17 cellular contexts compared by ENCODE assay signal in genomic region chrX:64195862-64196261, GRCh38. TPM values are rescaled to one million over a fixed set of nuclear protein-coding genes. Genes with fewer than 3 reads are reported as not detected.
DNase-seq lines count a peak whose midpoint lies in the region; FAIRE-seq and TF ChIP-seq lines count a peak whose summit lies in the region.
"Had no signal": no experiment of that assay in that cellular context is flagged by ENCODE, and none has a peak within 500 bp of the region (broad histone marks: within the 10 kb centered on the region; RNA-seq: fewer than 3 reads in every experiment).

No MANE protein-coding gene starts in this region.

- no peaks in the 10 kb centered on the region for H4K20me1 ChIP-seq in H9 (ENCODE audit: control insufficient read depth, insufficient read depth, insufficient read length)
- peaks cover 0 to 3% of the 10 kb centered on the region in 2 experiments for H4K20me1 ChIP-seq in H1 (replicated peaks in 1 of 2; ENCODE audit: control insufficient read depth in 1 of 2, insufficient read depth in 2 of 2, low read length in 2 of 2)

- FAIRE-seq in GM19239 (lab: Jason Lieb, UNC) = peak; percentile 66
- peak; percentile 93 for FAIRE-seq in H1 (lab: Jason Lieb, UNC)
- FAIRE-seq: GM12878 had no signal

- POLR2A ChIA-PET in H1 (lab: Charles Lee; ENCODE audit: partially characterized antibody) (no interaction called here), HEK293T (lab: Yijun Ruan, JAX) (no interaction called here)

- no peak overlapping the region for H3K4me3 ChIP-seq in H1 (ENCODE audit: extremely low read depth in 1 of 4, insufficient read depth in 2 of 4, low read depth in 3 of 4, low read length in 4 of 4)
- H3K4me3 ChIP-seq in WERI-Rb-1 (ENCODE audit: low read depth, low read length) = no peak overlapping the region
- H3K4me3 ChIP-seq: BLaER1 treated with 17β-estradiol and CSF1 and Interleukin-3, amounts not matched to agents 10 nM and 100 nM; GM12878; GM23248; HAP-1 had no signal

- H3K36me3 ChIP-seq in H1 (ENCODE audit: control insufficient read depth in 2 of 4, insufficient read depth in 4 of 4, low read length in 3 of 4) = peaks cover 0 to 7% (median under 1%) of the 10 kb centered on the region in 4 experiments; a peak in 3 of 8 replicates
- H3K36me3 ChIP-seq in WERI-Rb-1 = peaks cover 9% of the 10 kb centered on the region; the same call in 1 of the 2 replicates

- peaks cover 76 to 78% of the 10 kb centered on the region in 2 experiments for H3K9me3 Mint-ChIP-seq in H9
- H3K9me3 Mint-ChIP-seq: CD8-positive, alpha-beta T cell had no signal

- H2BK15ac ChIP-seq in H9 (ENCODE audit: low read depth, low read length) (no peak overlapping the region), H1 (ENCODE audit: low read length) (no peak overlapping the region)

- no peak overlapping the region for H3K14ac ChIP-seq in H9 (ENCODE audit: insufficient read depth, low read length)
- H3K14ac ChIP-seq in H1 (ENCODE audit: insufficient read length) = no peak overlapping the region

- H3K27me3 ChIP-seq in H9 (ENCODE audit: insufficient read depth, low read length) = no peaks in the 10 kb centered on the region
- H3K27me3 ChIP-seq in H1 (replicated peaks in 1 of 4; ENCODE audit: control insufficient read depth in 3 of 4, extremely low read depth in 1 of 4, insufficient read depth in 3 of 4, low read length in 3 of 4) = no peaks in the 10 kb centered on the region
- no peaks in the 10 kb centered on the region for H3K27me3 ChIP-seq in WERI-Rb-1 (ENCODE audit: insufficient read depth, low read depth, severe bottlenecking)

- no peaks in the 10 kb centered on the region; the same call in none of the 2 replicates for H3K27me3 Mint-ChIP-seq in H9 (ENCODE audit: low read depth)
- H3K27me3 Mint-ChIP-seq: B cell had no signal

- H3K18ac ChIP-seq in H9 (ENCODE audit: insufficient read length, low read depth, low read length) (no peak overlapping the region), H1 (ENCODE audit: extremely low read depth, low read length) (no peak overlapping the region)

- H4K5ac ChIP-seq in H9 (ENCODE audit: insufficient read length, low read depth, low read length) (no peak overlapping the region), H1 (ENCODE audit: insufficient read length, low read depth, low read length) (no peak overlapping the region)

- no peak overlapping the region for H3K4ac ChIP-seq in H9 (ENCODE audit: low read depth, low read length)
- no peak overlapping the region for H3K4ac ChIP-seq in H1 (replicated peaks; ENCODE audit: insufficient read length, low read depth, low read length)

- no peaks in the 10 kb centered on the region for H3K79me2 ChIP-seq in H9 (ENCODE audit: insufficient read depth, low read length)
- no peaks in the 10 kb centered on the region for H3K79me2 ChIP-seq in H1 (ENCODE audit: control insufficient read depth in 1 of 2, insufficient read depth in 2 of 2, low read length in 2 of 2)

- H3K4me3 Mint-ChIP-seq in H9 = no peak overlapping the region
- H3K4me3 Mint-ChIP-seq: B cell; CD8-positive, alpha-beta T cell had no signal

- H3K4me1 Mint-ChIP-seq in H9 = peaks cover 20 to 28% of the 10 kb centered on the region in 2 experiments

- H4K8ac ChIP-seq in H9 (replicated peaks; ENCODE audit: insufficient read length, low read depth, low read length) (no peak overlapping the region), H1 (ENCODE audit: extremely low read depth, insufficient read depth, low read length) (no peak overlapping the region; the same call in 1 of the 2 replicates)

- DNase-seq in GM19239 (ENCODE audit: insufficient read length, low spot score) (no peak), H9 (peak; percentile 27), H1 (ENCODE audit: low read depth in 1 of 2, low spot score in 2 of 2) (no peak), NCI-H526 treated with DMSO at 0.1 percent for 48 hours (lab: John Stamatoyannopoulos, UW) (no peak), HEK293T (ENCODE audit: extremely low spot score) (no peak), WERI-Rb-1 (no peak)
- DNase-seq: Calu3; CD8-positive, alpha-beta T cell; DMS79 treated with DMSO at 0.1 percent for 48 hours; GM23248 had no signal

- no peaks in the 10 kb centered on the region for H3K79me1 ChIP-seq in H9 (ENCODE audit: insufficient read depth, low read depth, low read length, poor library complexity, severe bottlenecking)
- H3K79me1 ChIP-seq in H1 (ENCODE audit: low read depth, low read length) = no peaks in the 10 kb centered on the region

- no peak overlapping the region for H3T11ph ChIP-seq in H9 (ENCODE audit: low read length)

- no peak for TF ChIP-seq EP300 in H1 (IDR thresholded peaks at IDR 0.05; ENCODE audit: borderline replicate concordance in 1 of 2, low read depth in 2 of 2, low read length in 2 of 2)

- H2BK20ac ChIP-seq in H9 (ENCODE audit: low read depth, low read length, poor library complexity, severe bottlenecking) (no peak overlapping the region), H1 (ENCODE audit: low read length) (no peak overlapping the region)

- TF ChIP-seq POLR2A in H1 (IDR thresholded peaks at IDR 0.05; ENCODE audit: control extremely low read depth in 1 of 2, low read depth in 2 of 2, low read length in 2 of 2) = no peak

- H3K23ac ChIP-seq in H9 (ENCODE audit: insufficient read length, low read depth, low read length) = no peak overlapping the region
- no peak overlapping the region for H3K23ac ChIP-seq in H1 (ENCODE audit: insufficient read length)

- no peak overlapping the region for H4K91ac ChIP-seq in H9 (ENCODE audit: insufficient read length, low read depth, low read length)
- no peak overlapping the region for H4K91ac ChIP-seq in H1 (replicated peaks; ENCODE audit: insufficient read length, low read length)

- CTCF ChIA-PET in H1 (lab: Charles Lee; ENCODE audit: partially characterized antibody) = no interaction called here
- CTCF ChIA-PET in HEK293T (lab: Yijun Ruan, JAX) = no interaction called here

- H3K27ac ChIP-seq in H9 (ENCODE audit: insufficient read length, low read depth, low read length) (no peak overlapping the region), H1 (ENCODE audit: low read depth, low read length) (no peak overlapping the region), WERI-Rb-1 (no peak overlapping the region)
- H3K27ac ChIP-seq: BLaER1 treated with 17β-estradiol and CSF1 and Interleukin-3, amounts not matched to agents 10 nM and 100 nM; GM23248; HL-60 had no signal

- H2BK12ac ChIP-seq in H9 (ENCODE audit: insufficient read length, low read depth, low read length) (no peak overlapping the region), H1 (ENCODE audit: low read depth, low read length) (no peak overlapping the region)

- H3K27ac Mint-ChIP-seq in H9 = peak overlapping the region in 1 of 3 experiments; percentile 87; a peak in 1 of 7 replicates
- H3K27ac Mint-ChIP-seq: B cell; CD8-positive, alpha-beta T cell had no signal

- H3K56ac ChIP-seq in H9 (ENCODE audit: insufficient read length, low read depth, low read length) (no peak overlapping the region), H1 (replicated peaks; ENCODE audit: insufficient read length, low read depth, low read length) (no peak overlapping the region)

- WGBS in H9 (ENCODE audit: extremely low coverage, insufficient read length, low lambda C conversion rate) = no CpG with 5 or more reads among the region's 1 CpG
- no CpG with 5 or more reads among the region's 1 CpG for WGBS in H1 (ENCODE audit: extremely low coverage in 1 of 2, insufficient coverage in 1 of 2, insufficient read length in 1 of 2, insufficient replicate concordance in 2 of 2, low coverage in 1 of 2, low lambda C conversion rate in 2 of 2, missing lambda C conversion rate in 1 of 2), 2 experiments

- H3K23me2 ChIP-seq in H9 (ENCODE audit: insufficient read length, low read depth, low read length, poor library complexity, severe bottlenecking) = no peaks in the 10 kb centered on the region
- H3K23me2 ChIP-seq in H1 (ENCODE audit: low read depth, low read length) = no peaks in the 10 kb centered on the region

- H2BK120ac ChIP-seq in H9 (ENCODE audit: low read depth, low read length, poor library complexity, severe bottlenecking) (no peak overlapping the region), H1 (replicated peaks; ENCODE audit: low read depth, low read length) (no peak overlapping the region)

- H3K4me2 ChIP-seq in H9 (ENCODE audit: insufficient read depth, insufficient read length, low read length) (no peak overlapping the region), H1 (ENCODE audit: insufficient read depth in 1 of 2, low read depth in 2 of 2, low read length in 2 of 2) (no peak overlapping the region; a peak in 1 of 4 replicates)
- H3K4me2 ChIP-seq: BLaER1 treated with 17β-estradiol and CSF1 and Interleukin-3, amounts not matched to agents 10 nM and 100 nM had no signal

- TF ChIP-seq CTCF in H9 (conservative IDR thresholded peaks at IDR 0.05) (no peak), H1 (IDR thresholded peaks at IDR 0.05; ENCODE audit: control extremely low read depth in 1 of 3, insufficient read depth in 1 of 3, low read depth in 1 of 3, low read length in 3 of 3) (no peak), WERI-Rb-1 (IDR thresholded peaks at IDR 0.05; ENCODE audit: low read depth, low read length) (no peak)

- H2AFZ ChIP-seq in H9 (ENCODE audit: low read length) = no peak overlapping the region
- H2AFZ ChIP-seq in H1 (ENCODE audit: low read length) = no peak overlapping the region
- H2AFZ ChIP-seq: GM23248 had no signal

- no peak for TF ChIP-seq RAD21 in H1 (IDR thresholded peaks at IDR 0.05 in 1 of 2, conservative IDR thresholded peaks at IDR 0.05 in 1 of 2; ENCODE audit: low read depth in 2 of 2, low read length in 2 of 2)

- H2BK5ac ChIP-seq in H9 (ENCODE audit: insufficient read length, low read length) (no peak overlapping the region), H1 (ENCODE audit: low read depth, low read length) (no peak overlapping the region)

- H3K9me3 ChIP-seq in H9 (ENCODE audit: control insufficient read depth, low read depth, low read length) (peaks cover 47% of the 10 kb centered on the region), H1 (ENCODE audit: insufficient read depth in 2 of 2, low read depth in 1 of 2, low read length in 1 of 2) (no peaks in the 10 kb centered on the region), WERI-Rb-1 (ENCODE audit: severe bottlenecking) (no peaks in the 10 kb centered on the region)
- H3K9me3 ChIP-seq: BLaER1 treated with 17β-estradiol and CSF1 and Interleukin-3, amounts not matched to agents 10 nM and 100 nM; HAP-1 had no signal

- H3K4me1 ChIP-seq in H9 (ENCODE audit: insufficient read depth, low read length) (no peaks in the 10 kb centered on the region), H1 (replicated peaks in 1 of 4; ENCODE audit: control insufficient read depth in 3 of 4, insufficient read depth in 4 of 4, low read length in 3 of 4) (no peaks in the 10 kb centered on the region; a peak in 2 of 7 replicates)
- H3K4me1 ChIP-seq: HAP-1 had no signal

- H3K9ac ChIP-seq in H9 (ENCODE audit: extremely low read depth, insufficient read length, low read length) (no peak overlapping the region), H1 (replicated peaks in 1 of 4; ENCODE audit: extremely low read depth in 1 of 4, low read depth in 3 of 4, low read length in 3 of 4) (no peak overlapping the region)
- H3K9ac ChIP-seq: BLaER1 treated with 17β-estradiol and CSF1 and Interleukin-3, amounts not matched to agents 10 nM and 100 nM; GM23248 had no signal

- no peak overlapping the region for H2AK5ac ChIP-seq in H9 (ENCODE audit: insufficient read length, low read length)
- H2AK5ac ChIP-seq in H1 (ENCODE audit: low read depth, low read length) = no peak overlapping the region

- peaks cover 18 to 30% (median 18%) of the 10 kb centered on the region in 3 experiments for H3K36me3 Mint-ChIP-seq in H9 (ENCODE audit: insufficient read depth in 1 of 3, low read depth in 3 of 3)

RNA-seq across cellular contexts. Expression of gene AMER1, which starts 9.6 kb away (rescaled TPM):
- 5.5 and 6.2 TPM in 2 replicates for total RNA-seq in H9 (2021)
- 9.4 and 10.2 TPM in 2 replicates for total RNA-seq in H1 (2021; fragmentation: NEBNext Ultra II Directional; extraction: Animal tissue kit (Norgen Biotek cat#: 25700))
- 3.2 and 3.3 TPM in 2 replicates for polyA plus RNA-seq in H1 (2011; rRNA removed)
- 3.4 TPM for polyA plus RNA-seq in H1 (2011; cell fraction: cytosol; rRNA removed)
- polyA plus RNA-seq in H1 (2011; cell fraction: nucleus; rRNA removed) = 4.8 TPM
- 6.2 to 7.4 TPM (median 7.2 TPM) in 4 replicates for polyA plus RNA-seq in H1 (2012, experiment 1 of 2)
- polyA plus RNA-seq in H1 (2012, experiment 2 of 2) = 2.3 TPM
- 4.3 TPM for polyA plus RNA-seq in H1 (2013, experiment 1 of 2)
- polyA plus RNA-seq in H1 (2013, experiment 2 of 2) = 4.7 TPM
- polyA minus RNA-seq in H1 (2011; rRNA and poly(A)+ RNA removed) = 10.7 and 13.0 TPM in 2 replicates
- polyA minus RNA-seq in H1 (2011; cell fraction: cytosol; rRNA and poly(A)+ RNA removed) = 5.4 TPM
- 8.0 TPM for polyA minus RNA-seq in H1 (2011; cell fraction: nucleus; rRNA and poly(A)+ RNA removed)

RNA-seq across cellular contexts. Expression of gene ASB12, which starts 34.5 kb away (rescaled TPM):
- 0.29 and 0.46 TPM in 2 replicates for total RNA-seq in H9 (2021)
- total RNA-seq in H1 (2021; fragmentation: NEBNext Ultra II Directional; extraction: Animal tissue kit (Norgen Biotek cat#: 25700)) = 1.2 and 1.3 TPM in 2 replicates
- 1.7 and 2.1 TPM in 2 replicates for polyA plus RNA-seq in H1 (2011; rRNA removed)
- polyA plus RNA-seq in H1 (2011; cell fraction: cytosol; rRNA removed) = 1.4 TPM
- 2.9 TPM for polyA plus RNA-seq in H1 (2011; cell fraction: nucleus; rRNA removed)
- polyA plus RNA-seq in H1 (2012, experiment 1 of 2) = 0.59 to 1.1 TPM (median 0.93 TPM) in 4 replicates
- polyA plus RNA-seq in H1 (2012, experiment 2 of 2) = 0.68 TPM
- polyA plus RNA-seq in H1 (2013, experiment 1 of 2) = 1.2 TPM
- polyA plus RNA-seq in H1 (2013, experiment 2 of 2) = 1.2 TPM
- 0.95 and 1.3 TPM in 2 replicates for polyA minus RNA-seq in H1 (2011; rRNA and poly(A)+ RNA removed)
- 1.2 TPM for polyA minus RNA-seq in H1 (2011; cell fraction: cytosol; rRNA and poly(A)+ RNA removed)
- polyA minus RNA-seq in H1 (2011; cell fraction: nucleus; rRNA and poly(A)+ RNA removed) = 1.00 TPM
- total RNA-seq: A172; Calu3; CD8-positive, alpha-beta T cell; G401; GM12878 had no signal
- polyA plus RNA-seq: GM23248 had no signal
